In genomic region chr14:69138189-69138535, GRCh38 we compare ENCODE assay signal across 11 cellular contexts. TPM values are rescaled to one million over a fixed set of nuclear protein-coding genes. Genes with fewer than 3 reads are reported as not detected.
DNase-seq lines count a peak whose midpoint lies in the region; ATAC-seq and TF ChIP-seq lines count a peak whose summit lies in the region.
"Had no signal": no experiment of that assay in that cellular context is flagged by ENCODE, and none has a peak within 500 bp of the region (broad histone marks: within the 10 kb centered on the region; RNA-seq: fewer than 3 reads in every experiment).

No MANE protein-coding gene starts in this region.

- DNase-seq in LHCN-M2 (ENCODE audit: low read depth) (peak; percentile 50), astrocyte of the spinal cord (ENCODE audit: low read depth, low spot score) (peak; percentile 40), right cardiac atrium (no peak), smooth muscle cell (lab: John Stamatoyannopoulos, UW; ENCODE audit: unreplicated experiment) (no peak), mucosa of gallbladder (ENCODE audit: low spot score) (no peak)
- no peak for DNase-seq in activated naive CD4-positive, alpha-beta T cell treated with anti-CD3 and anti-CD28 coated beads, Interleukin-2, amount 50 U/mL, for 16 hours
- DNase-seq: mammary epithelial cell; NCI-H1092 treated with DMSO at 0.1 percent for 48 hours; stimulated activated CD4-positive, alpha-beta T cell treated with anti-CD3 and anti-CD28 coated beads, Interleukin-12 subunit alpha, Interleukin-12 subunit beta, amount 100 ng/mL, for 4 hours had no signal

- no peak overlapping the region for H3K4me3 ChIP-seq in astrocyte of the spinal cord (ENCODE audit: low read depth, low read length)
- H3K4me3 ChIP-seq in right cardiac atrium (ENCODE audit: low read length), result no peak overlapping the region
- no peak overlapping the region for H3K4me3 ChIP-seq in smooth muscle cell

- H3K27ac ChIP-seq in right cardiac atrium (ENCODE audit: low read length) (no peak overlapping the region), smooth muscle cell (ENCODE audit: low read depth) (peak overlapping the region; percentile 69)

- H3K9me3 ChIP-seq in right cardiac atrium (ENCODE audit: control insufficient read depth, low read length) (no peaks in the 10 kb centered on the region), smooth muscle cell (replicated peaks; ENCODE audit: low read depth) (no peaks in the 10 kb centered on the region)

- H3K36me3 ChIP-seq in smooth muscle cell (ENCODE audit: low read depth), result no peaks in the 10 kb centered on the region

- no peak for TF ChIP-seq CTCF in astrocyte of the spinal cord (IDR thresholded peaks at IDR 0.05; ENCODE audit: low read depth, low read length)
- no peak for TF ChIP-seq CTCF in smooth muscle cell (IDR thresholded peaks at IDR 0.05; ENCODE audit: borderline replicate concordance, insufficient read depth, poor library complexity, severe bottlenecking)

- no peak overlapping the region for H3K9ac ChIP-seq in smooth muscle cell (ENCODE audit: low read depth)

- H2AFZ ChIP-seq in smooth muscle cell (ENCODE audit: low read depth), result no peak overlapping the region

- no peaks in the 10 kb centered on the region for H3K27me3 ChIP-seq in right cardiac atrium (ENCODE audit: control insufficient read depth, insufficient read depth)
- H3K27me3 ChIP-seq in smooth muscle cell (ENCODE audit: low read depth), result no peaks in the 10 kb centered on the region

- peaks cover 7% of the 10 kb centered on the region for H3F3A ChIP-seq in smooth muscle cell (ENCODE audit: low read depth)

- H3K4me1 ChIP-seq in right cardiac atrium (ENCODE audit: control insufficient read depth, insufficient read depth, low read length) (peaks cover 8% of the 10 kb centered on the region), smooth muscle cell (ENCODE audit: low read depth) (peaks cover 20% of the 10 kb centered on the region)

- in situ Hi-C loops in astrocyte of the spinal cord (cut with HindIII; ENCODE audit: low sequenced_read_pairs), result no loop called here

- peak overlapping the region; percentile 1 for H3K4me2 ChIP-seq in smooth muscle cell

- H4K20me1 ChIP-seq in smooth muscle cell (ENCODE audit: low read depth), result peaks cover 99% of the 10 kb centered on the region

- 30% methylated on average over 1 of the region's 1 CpG for WGBS in right cardiac atrium
- WGBS in smooth muscle cell (ENCODE audit: low lambda C conversion rate), result 5% methylated on average over 1 of the region's 1 CpG

- intact Hi-C loops in right cardiac atrium (cut with DNase I), result no loop called here

- peak; percentile 76 to 86 for ATAC-seq in right cardiac atrium
- ATAC-seq in HG03108 (IDR thresholded peaks at IDR 0.05; ENCODE audit: unreplicated experiment), result no peak
- no peak for ATAC-seq in GM19023 (IDR thresholded peaks at IDR 0.05; ENCODE audit: unreplicated experiment)

- H3K79me2 ChIP-seq in smooth muscle cell (ENCODE audit: low read depth), result peaks cover 81% of the 10 kb centered on the region

RNA-seq across cellular contexts. Expression of gene DCAF5, which starts 14.8 kb away (rescaled TPM):
- total RNA-seq in LHCN-M2 (2014; rRNA removed) (12.9 and 19.6 TPM in 2 replicates), right cardiac atrium (10 to 100 TPM; 46.6 to 53.6 (median 48.0) TPM), smooth muscle cell (22.2 and 23.0 TPM in 2 replicates), mucosa of gallbladder (56.4 TPM)
- polyA plus RNA-seq in LHCN-M2 (2012), result 15.3 TPM
- polyA plus RNA-seq in right cardiac atrium (22.5 TPM), smooth muscle cell (45.4 and 47.4 TPM in 2 replicates)

RNA-seq across cellular contexts. Expression of gene EXD2, which starts 53.1 kb away (rescaled TPM):
- total RNA-seq in LHCN-M2 (2014; rRNA removed), result 12.7 and 14.5 TPM in 2 replicates
- polyA plus RNA-seq in LHCN-M2 (2012), result 10.2 TPM
- 10 to 100 TPM; 18.0 to 22.1 (median 19.2) TPM for total RNA-seq in right cardiac atrium
- polyA plus RNA-seq in right cardiac atrium, result 12.0 TPM
- total RNA-seq in smooth muscle cell, result 12.0 and 29.5 TPM in 2 replicates
- 12.1 and 12.5 TPM in 2 replicates for polyA plus RNA-seq in smooth muscle cell
- 31.0 TPM for total RNA-seq in mucosa of gallbladder

Comparison
In these comparisons a context has a peak if more than half of its experiments do, and no peak if none do; other contexts are left out.
1. DNase-seq: peak in LHCN-M2 (single experiment) and astrocyte of the spinal cord (single experiment); none in right cardiac atrium (0 of 3), smooth muscle cell (single experiment), mucosa of gallbladder (single experiment) and activated naive CD4-positive, alpha-beta T cell treated with anti-CD3 and anti-CD28 coated beads, Interleukin-2, amount 50 U/mL, for 16 hours (single experiment).
2. ATAC-seq: peak in right cardiac atrium (2 of 2); none in HG03108 (single experiment) and GM19023 (single experiment).